1 cellular context compared by ENCODE assay signal in genomic region chrX:53421772-53422090, GRCh38.
A peak's percentile ranks its signal among the peaks of the same experiment; 100 is the strongest.
TF ChIP-seq lines count a peak whose summit lies in the region.

No MANE protein-coding gene starts in this region.

TF ChIP-seq in K562, 482 proteins besides CTCF, POLR2A, EP300 and RAD21 (continued from another document):
- TF ChIP-seq NCOA1 (IDR thresholded peaks at IDR 0.05; ENCODE audit: low read depth) (0 out of 2 replicates have a peak, but pooled peaks have one; percentile 32), MBD2 (IDR thresholded peaks at IDR 0.05; ENCODE audit: borderline replicate concordance, low read depth) (no peak), HDAC1 (IDR thresholded peaks at IDR 0.05) (peak in 1 of 2 experiments; percentile 53; a peak in 2 of 4 replicates), EWSR1 (IDR thresholded peaks at IDR 0.05; ENCODE audit: borderline replicate concordance, low read depth, partially characterized antibody) (no peak), THRAP3 (IDR thresholded peaks at IDR 0.05; ENCODE audit: borderline replicate concordance) (no peak), ZNF511 (CRISPR knock-in tag; IDR thresholded peaks at IDR 0.05) (no peak), E2F4 (CRISPR knock-in tag; IDR thresholded peaks at IDR 0.05; ENCODE audit: low read depth) (peak; percentile 88), GTF2E2 (tag; IDR thresholded peaks at IDR 0.05) (no peak), CREB1 (IDR thresholded peaks at IDR 0.05) (no peak), CREB1 (CRISPR knock-in tag; IDR thresholded peaks at IDR 0.05) (0 out of 2 replicates have a peak, but pooled peaks have one; percentile 9), SMARCC2 (IDR thresholded peaks at IDR 0.05; ENCODE audit: low read depth) (0 out of 2 replicates have a peak, but pooled peaks have one; percentile 20), TCF3 (CRISPR knock-in tag; IDR thresholded peaks at IDR 0.05) (no peak), SAP30 (IDR thresholded peaks at IDR 0.05; ENCODE audit: borderline replicate concordance, insufficient read depth, low read depth, low read length, poor library complexity, severe bottlenecking) (peak; percentile 83), ELK3 (CRISPR knock-in tag; IDR thresholded peaks at IDR 0.05) (no peak), ARID4B (CRISPR knock-in tag; IDR thresholded peaks at IDR 0.05) (peak; percentile 80; the same call in 1 of the 2 replicates), MTA3 (IDR thresholded peaks at IDR 0.05; ENCODE audit: borderline replicate concordance) (no peak), MTF1 (CRISPR knock-in tag; IDR thresholded peaks at IDR 0.05; ENCODE audit: borderline replicate concordance) (no peak), ZNF518B (CRISPR knock-in tag; IDR thresholded peaks at IDR 0.05) (no peak), U2AF1 (optimal IDR thresholded peaks at IDR 0.05; ENCODE audit: low read depth, low read length) (no peak), SNRNP70 (optimal IDR thresholded peaks at IDR 0.05; ENCODE audit: low read depth, low read length) (no peak), ZNF609 (CRISPR knock-in tag; IDR thresholded peaks at IDR 0.05; ENCODE audit: borderline replicate concordance) (no peak)
TF ChIP-seq in K562: peak in this region for 8.
